In the genomic region with DNA sequence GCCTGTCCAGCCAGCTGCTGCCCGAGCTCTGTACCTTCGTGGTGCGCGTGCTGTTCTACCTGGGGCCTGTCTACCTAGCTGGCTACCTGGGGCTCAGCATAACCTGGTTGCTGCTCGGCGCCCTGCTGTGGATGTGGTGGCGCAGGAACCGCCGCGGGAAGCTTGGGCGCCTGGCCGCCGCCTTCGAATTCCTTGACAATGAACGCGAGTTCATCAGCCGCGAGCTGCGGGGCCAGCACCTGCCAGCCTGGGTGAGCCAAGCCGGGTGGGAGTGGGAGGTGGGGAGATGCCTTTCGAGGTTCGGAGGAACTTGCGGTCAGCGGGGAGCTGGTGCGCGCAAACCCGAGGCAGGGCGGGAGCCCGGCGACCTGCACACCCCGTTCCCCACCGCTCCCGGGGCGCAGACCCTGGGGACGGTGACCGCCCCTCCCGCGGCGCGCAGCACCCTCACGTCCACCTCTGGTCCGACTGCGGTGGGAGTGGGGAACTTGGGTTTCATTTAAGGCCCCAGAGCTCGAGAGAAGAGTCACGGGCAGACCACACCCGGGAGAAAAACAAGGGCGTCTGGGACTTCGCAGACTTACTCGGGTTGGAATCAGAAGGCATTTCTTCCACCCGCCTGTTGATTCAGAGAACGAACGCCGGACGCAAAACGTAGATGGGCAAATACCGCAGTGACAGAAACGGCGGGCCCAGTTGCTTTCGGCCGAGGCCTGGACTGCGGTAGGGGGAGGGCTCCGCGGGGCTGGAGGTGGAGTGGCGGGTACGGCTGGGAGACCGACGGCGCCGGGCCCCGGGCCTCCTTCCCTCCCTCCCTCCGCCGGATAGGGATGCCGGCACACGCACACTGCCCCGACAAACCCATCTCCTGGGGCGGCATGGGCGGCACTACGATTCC, we compare ENCODE assay signal across 8 cellular contexts. TPM values are rescaled to one million over a fixed set of nuclear protein-coding genes. Genes with fewer than 3 reads are reported as not detected.
DNase-seq lines count a peak whose midpoint lies in the region; ATAC-seq, FAIRE-seq and TF ChIP-seq lines count a peak whose summit lies in the region.

No MANE protein-coding gene starts in this region.

- DNase-seq in 8988T (peak; percentile 58), HAP-1 (ENCODE audit: low spot score in 2 of 2) (peak in 1 of 2 experiments; percentile 38), GM12878 (ENCODE audit: low read depth, low spot score) (no peak), left colon (peak in 1 of 2 donors; percentile 19), stomach (no peak), NCI-H446 (lab: John Stamatoyannopoulos, UW) (no peak)

- no TSS peak for BruUV-seq in GM12878 (replicated peaks; lab: Mats Ljungman, UMichigan)

- RAD21 ChIA-PET in GM12878 (lab: Charles Lee; ENCODE audit: unreplicated experiment) = no interaction called here

- no peak for TF ChIP-seq POLR2A in GM12878 (IDR thresholded peaks at IDR 0.05; ENCODE audit: low read depth, low read length)
- no peak for TF ChIP-seq POLR2A in stomach (IDR thresholded peaks at IDR 0.05)

- no peak for FAIRE-seq in GM12878 (lab: Jason Lieb, UNC)

- H3K9me3 ChIP-seq in HAP-1 (peaks cover 5% of the 10 kb centered on the region; the same call in 1 of the 2 replicates), GM12878 (replicated peaks; ENCODE audit: control insufficient read depth, insufficient read depth, low read length) (no peaks in the 10 kb centered on the region), stomach (no peaks in the 10 kb centered on the region)

- H3K4me3 ChIP-seq in HAP-1 = peak overlapping the region; percentile 32
- no peak overlapping the region for H3K4me3 ChIP-seq in GM12878
- peak overlapping the region; percentile 51 to 76 (median 60) for H3K4me3 ChIP-seq in stomach

- no peak overlapping the region for H3K27ac ChIP-seq in GM12878 (ENCODE audit: control insufficient read depth, insufficient read depth)
- peak overlapping the region in 4 of 5 donors; percentile 34 to 67 (median 59) for H3K27ac ChIP-seq in stomach

- H4K20me1 ChIP-seq in GM12878 (ENCODE audit: control insufficient read depth, insufficient read depth) = no peaks in the 10 kb centered on the region

- in situ Hi-C loops in HAP-1 (cut with MboI; ENCODE audit: low sequenced_read_pairs) = no loop called here
- in situ Hi-C loops in GM12878 (cut with MboI) = no loop called here

- H3K27me3 ChIP-seq in HAP-1 (ENCODE audit: low read depth) (no peaks in the 10 kb centered on the region), GM12878 (replicated peaks in 1 of 2; ENCODE audit: control insufficient read depth in 2 of 2, insufficient read depth in 2 of 2, low read length in 1 of 2) (peaks cover 14 to 15% of the 10 kb centered on the region in 2 experiments), stomach (peaks cover 0 to 62% (median 15%) of the 10 kb centered on the region in 3 donors)

- no peak overlapping the region for H3K9ac ChIP-seq in GM12878 (ENCODE audit: control insufficient read depth, insufficient read depth, low read length)

- H3K79me2 ChIP-seq in GM12878 (ENCODE audit: control insufficient read depth, insufficient read depth, low read length) = no peaks in the 10 kb centered on the region

- peak overlapping the region; percentile 64; the same call in 1 of the 2 replicates for H3K4me2 ChIP-seq in GM12878 (ENCODE audit: control insufficient read depth, insufficient read depth)

- CTCF ChIA-PET in GM12878 (lab: Yijun Ruan, JAX) = interaction anchor here (1.0 kb wide), 1 partner anchor 11 kb away, joined by 3 read pairs; no protein-coding TSS in a partner anchor

- TF ChIP-seq EP300 in GM12878 (IDR thresholded peaks at IDR 0.05; ENCODE audit: borderline replicate concordance in 1 of 2, control insufficient read depth in 1 of 2, low read depth in 2 of 2, low read length in 2 of 2) = no peak
- TF ChIP-seq EP300 in stomach (IDR thresholded peaks at IDR 0.05) = no peak

- no peak for TF ChIP-seq CTCF in GM12878 (IDR thresholded peaks at IDR 0.05 in 2 of 3, conservative IDR thresholded peaks at IDR 0.05 in 1 of 3; ENCODE audit: control insufficient read depth in 2 of 3, extremely low read depth in 1 of 3, insufficient read depth in 1 of 3, low read depth in 3 of 3, low read length in 3 of 3)
- TF ChIP-seq CTCF in stomach (IDR thresholded peaks at IDR 0.05) = no peak

- intact Hi-C loops in GM12878 (cut with micrococcal nuclease; ENCODE audit: unreplicated experiment) = no loop called here
- intact Hi-C loops in left colon (cut with DNase I, micrococcal nuclease) = no loop called here
- intact Hi-C loops in stomach (cut with DNase I; ENCODE audit: low total_unique reads) = no loop called here

- WGBS in GM12878 (ENCODE audit: insufficient coverage, insufficient replicate concordance, low lambda C conversion rate, missing lambda C conversion rate) = 16% methylated on average over 72 of the region's 78 CpGs
- WGBS in stomach, 5 donors = 4 to 7% (median 5%) methylated on average over 47 to 78 of the region's 78 CpGs

- no peak overlapping the region for H2AFZ ChIP-seq in GM12878 (ENCODE audit: control insufficient read depth, low read depth, low read length)

- no peaks in the 10 kb centered on the region; the same call in 1 of the 2 replicates for H3K4me1 ChIP-seq in HAP-1
- H3K4me1 ChIP-seq in GM12878 (ENCODE audit: control insufficient read depth, insufficient read depth, low read length) = no peaks in the 10 kb centered on the region
- peaks cover 19 to 41% (median 24%) of the 10 kb centered on the region in 4 donors for H3K4me1 ChIP-seq in stomach

- SMC1A ChIA-PET in GM12878 (lab: Charles Lee; ENCODE audit: uncharacterized antibody, unreplicated experiment) = no interaction called here

- H3K36me3 ChIP-seq in HAP-1 (replicated peaks) (no peaks in the 10 kb centered on the region), GM12878 (ENCODE audit: control insufficient read depth in 2 of 2, insufficient read depth in 2 of 2, low read length in 1 of 2) (no peaks in the 10 kb centered on the region), stomach (no peaks in the 10 kb centered on the region)

- ATAC-seq in GM12878 (no peak), left colon (peak; percentile 46), HG02938 (IDR thresholded peaks at IDR 0.05; ENCODE audit: unreplicated experiment) (no peak), GM19023 (IDR thresholded peaks at IDR 0.05; ENCODE audit: unreplicated experiment) (no peak)

- POLR2A ChIA-PET in GM12878 (lab: Charles Lee) = no interaction called here

- no peak for TF ChIP-seq RAD21 in GM12878 (IDR thresholded peaks at IDR 0.05; ENCODE audit: insufficient read depth, low read depth, low read length)

TF ChIP-seq in GM12878, 131 proteins besides CTCF, POLR2A, EP300 and RAD21 (continues in another document):
- TF ChIP-seq, protein P1, sequence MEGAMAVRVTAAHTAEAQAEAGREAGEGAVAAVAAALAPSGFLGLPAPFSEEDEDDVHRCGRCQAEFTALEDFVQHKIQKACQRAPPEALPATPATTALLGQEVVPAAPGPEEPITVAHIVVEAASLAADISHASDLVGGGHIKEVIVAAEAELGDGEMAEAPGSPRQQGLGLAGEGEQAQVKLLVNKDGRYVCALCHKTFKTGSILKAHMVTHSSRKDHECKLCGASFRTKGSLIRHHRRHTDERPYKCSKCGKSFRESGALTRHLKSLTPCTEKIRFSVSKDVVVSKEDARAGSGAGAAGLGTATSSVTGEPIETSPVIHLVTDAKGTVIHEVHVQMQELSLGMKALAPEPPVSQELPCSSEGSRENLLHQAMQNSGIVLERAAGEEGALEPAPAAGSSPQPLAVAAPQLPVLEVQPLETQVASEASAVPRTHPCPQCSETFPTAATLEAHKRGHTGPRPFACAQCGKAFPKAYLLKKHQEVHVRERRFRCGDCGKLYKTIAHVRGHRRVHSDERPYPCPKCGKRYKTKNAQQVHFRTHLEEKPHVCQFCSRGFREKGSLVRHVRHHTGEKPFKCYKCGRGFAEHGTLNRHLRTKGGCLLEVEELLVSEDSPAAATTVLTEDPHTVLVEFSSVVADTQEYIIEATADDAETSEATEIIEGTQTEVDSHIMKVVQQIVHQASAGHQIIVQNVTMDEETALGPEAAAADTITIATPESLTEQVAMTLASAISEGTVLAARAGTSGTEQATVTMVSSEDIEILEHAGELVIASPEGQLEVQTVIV (IDR thresholded peaks at IDR 0.05; ENCODE audit: borderline replicate concordance, partially characterized antibody) = no peak
- TF ChIP-seq, protein P2, sequence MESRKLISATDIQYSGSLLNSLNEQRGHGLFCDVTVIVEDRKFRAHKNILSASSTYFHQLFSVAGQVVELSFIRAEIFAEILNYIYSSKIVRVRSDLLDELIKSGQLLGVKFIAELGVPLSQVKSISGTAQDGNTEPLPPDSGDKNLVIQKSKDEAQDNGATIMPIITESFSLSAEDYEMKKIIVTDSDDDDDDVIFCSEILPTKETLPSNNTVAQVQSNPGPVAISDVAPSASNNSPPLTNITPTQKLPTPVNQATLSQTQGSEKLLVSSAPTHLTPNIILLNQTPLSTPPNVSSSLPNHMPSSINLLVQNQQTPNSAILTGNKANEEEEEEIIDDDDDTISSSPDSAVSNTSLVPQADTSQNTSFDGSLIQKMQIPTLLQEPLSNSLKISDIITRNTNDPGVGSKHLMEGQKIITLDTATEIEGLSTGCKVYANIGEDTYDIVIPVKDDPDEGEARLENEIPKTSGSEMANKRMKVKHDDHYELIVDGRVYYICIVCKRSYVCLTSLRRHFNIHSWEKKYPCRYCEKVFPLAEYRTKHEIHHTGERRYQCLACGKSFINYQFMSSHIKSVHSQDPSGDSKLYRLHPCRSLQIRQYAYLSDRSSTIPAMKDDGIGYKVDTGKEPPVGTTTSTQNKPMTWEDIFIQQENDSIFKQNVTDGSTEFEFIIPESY (IDR thresholded peaks at IDR 0.05) = no peak
- TF ChIP-seq YY1 (IDR thresholded peaks at IDR 0.05; ENCODE audit: low read depth, low read length) (no peak), SMARCA5 (IDR thresholded peaks at IDR 0.05) (no peak)

RNA-seq across cellular contexts. Expression of a gene that starts 0.7 kb away (rescaled TPM):
- total RNA-seq in GM12878 (2013; cell fraction: nucleolus; rRNA removed) = not detected in 2 replicates
- total RNA-seq in GM12878 (2014; rRNA removed) (not detected in 2 replicates), GM12878 (2014; rRNA removed; fragmentation: Illumina TruSeq; extraction: Trizol) (not detected in 2 replicates), GM12878 (2021) (not detected in 2 replicates), left colon (1 to 10 TPM in 1 of 2 donors, under 1 TPM in 1; 0.12 to 1.7 TPM), stomach (1 to 10 TPM in 4 of 5 donors, not detected in 1; 2.8 to 7.1 (median 4.2) TPM)
- not detected for polyA plus RNA-seq in GM12878 (2011; ENCODE audit: low read depth)
- polyA plus RNA-seq in GM12878 (2011; rRNA removed) (not detected in 2 replicates), GM12878 (2014; fragmentation: Illumina TruSeq; extraction: Trizol) (not detected in 2 replicates), GM12878 (2014; fragmentation: Nextera tagmentation; extraction: Ambion mirVana) (not detected), GM12878 (2014; rRNA removed) (not detected in 2 replicates), GM12878 (2016; fragmentation: Nextera tagmentation; extraction: Ambion mirVana) (not detected), stomach (under 1 TPM; 0.44 to 0.53 (median 0.46) TPM)
- polyA plus RNA-seq in GM12878 (2011; cell fraction: cytosol; rRNA removed) = not detected in 2 replicates
- polyA plus RNA-seq in GM12878 (2011; cell fraction: nucleus; rRNA removed) = not detected in 2 replicates
- not detected in 2 replicates for polyA plus RNA-seq in GM12878 (2012)
- 0.05 TPM in 1 of 2 replicates, not detected in the other for polyA minus RNA-seq in GM12878 (2011; rRNA and poly(A)+ RNA removed)
- polyA minus RNA-seq in GM12878 (2011; cell fraction: cytosol; rRNA and poly(A)+ RNA removed) = not detected in 2 replicates
- polyA minus RNA-seq in GM12878 (2011; cell fraction: nucleus; rRNA and poly(A)+ RNA removed) = not detected in 2 replicates
